Comparison of ENCODE assay signal across 1 cellular context in the genomic region with DNA sequence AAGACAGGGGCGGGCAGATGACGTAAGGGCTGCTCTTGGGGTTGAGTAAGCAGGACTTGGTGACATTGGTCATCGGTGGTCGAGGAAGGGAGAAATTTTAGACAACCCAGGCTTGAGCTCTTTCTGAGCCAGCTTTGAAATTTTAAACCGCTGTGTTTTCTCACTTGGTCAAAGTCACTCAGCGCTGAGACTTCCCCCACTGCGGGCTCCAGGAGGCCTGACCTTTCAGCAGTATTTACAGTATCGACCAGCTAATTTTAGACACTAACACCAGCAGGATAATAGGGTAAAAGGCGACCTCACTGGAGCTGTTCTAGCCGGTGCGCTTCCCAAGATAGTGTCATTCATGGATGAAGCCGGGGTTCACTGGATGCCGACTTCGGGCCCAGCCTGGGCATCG.
TF ChIP-seq lines count a peak whose summit lies in the region.

No MANE protein-coding gene starts in this region.

TF ChIP-seq in HepG2, 621 proteins besides CTCF, POLR2A, EP300 and RAD21 (continued from another document and continues in another):
- TF ChIP-seq, protein P1, sequence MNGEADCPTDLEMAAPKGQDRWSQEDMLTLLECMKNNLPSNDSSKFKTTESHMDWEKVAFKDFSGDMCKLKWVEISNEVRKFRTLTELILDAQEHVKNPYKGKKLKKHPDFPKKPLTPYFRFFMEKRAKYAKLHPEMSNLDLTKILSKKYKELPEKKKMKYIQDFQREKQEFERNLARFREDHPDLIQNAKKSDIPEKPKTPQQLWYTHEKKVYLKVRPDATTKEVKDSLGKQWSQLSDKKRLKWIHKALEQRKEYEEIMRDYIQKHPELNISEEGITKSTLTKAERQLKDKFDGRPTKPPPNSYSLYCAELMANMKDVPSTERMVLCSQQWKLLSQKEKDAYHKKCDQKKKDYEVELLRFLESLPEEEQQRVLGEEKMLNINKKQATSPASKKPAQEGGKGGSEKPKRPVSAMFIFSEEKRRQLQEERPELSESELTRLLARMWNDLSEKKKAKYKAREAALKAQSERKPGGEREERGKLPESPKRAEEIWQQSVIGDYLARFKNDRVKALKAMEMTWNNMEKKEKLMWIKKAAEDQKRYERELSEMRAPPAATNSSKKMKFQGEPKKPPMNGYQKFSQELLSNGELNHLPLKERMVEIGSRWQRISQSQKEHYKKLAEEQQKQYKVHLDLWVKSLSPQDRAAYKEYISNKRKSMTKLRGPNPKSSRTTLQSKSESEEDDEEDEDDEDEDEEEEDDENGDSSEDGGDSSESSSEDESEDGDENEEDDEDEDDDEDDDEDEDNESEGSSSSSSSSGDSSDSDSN (CRISPR knock-in tag; IDR thresholded peaks at IDR 0.05) = 0 out of 2 replicates have a peak, but pooled peaks have one; percentile 28
- TF ChIP-seq ATF1 (CRISPR knock-in tag; IDR thresholded peaks at IDR 0.05) = no peak
- no peak for TF ChIP-seq ZNF350 (CRISPR knock-in tag; IDR thresholded peaks at IDR 0.05; ENCODE audit: borderline replicate concordance, low read depth)
- TF ChIP-seq ATF5 (CRISPR knock-in tag; IDR thresholded peaks at IDR 0.05; ENCODE audit: low read depth) = no peak
- TF ChIP-seq SOX6 (IDR thresholded peaks at IDR 0.05) = no peak
- 0 out of 2 replicates have a peak, but pooled peaks have one; percentile 38 for TF ChIP-seq SOX6 (CRISPR knock-in tag; IDR thresholded peaks at IDR 0.05)
- TF ChIP-seq, protein P2, sequence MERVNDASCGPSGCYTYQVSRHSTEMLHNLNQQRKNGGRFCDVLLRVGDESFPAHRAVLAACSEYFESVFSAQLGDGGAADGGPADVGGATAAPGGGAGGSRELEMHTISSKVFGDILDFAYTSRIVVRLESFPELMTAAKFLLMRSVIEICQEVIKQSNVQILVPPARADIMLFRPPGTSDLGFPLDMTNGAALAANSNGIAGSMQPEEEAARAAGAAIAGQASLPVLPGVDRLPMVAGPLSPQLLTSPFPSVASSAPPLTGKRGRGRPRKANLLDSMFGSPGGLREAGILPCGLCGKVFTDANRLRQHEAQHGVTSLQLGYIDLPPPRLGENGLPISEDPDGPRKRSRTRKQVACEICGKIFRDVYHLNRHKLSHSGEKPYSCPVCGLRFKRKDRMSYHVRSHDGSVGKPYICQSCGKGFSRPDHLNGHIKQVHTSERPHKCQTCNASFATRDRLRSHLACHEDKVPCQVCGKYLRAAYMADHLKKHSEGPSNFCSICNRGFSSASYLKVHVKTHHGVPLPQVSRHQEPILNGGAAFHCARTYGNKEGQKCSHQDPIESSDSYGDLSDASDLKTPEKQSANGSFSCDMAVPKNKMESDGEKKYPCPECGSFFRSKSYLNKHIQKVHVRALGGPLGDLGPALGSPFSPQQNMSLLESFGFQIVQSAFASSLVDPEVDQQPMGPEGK (CRISPR knock-in tag; IDR thresholded peaks at IDR 0.05) = no peak
- no peak for TF ChIP-seq ZMYM4 (CRISPR knock-in tag; IDR thresholded peaks at IDR 0.05)
- TF ChIP-seq TBX2 (CRISPR knock-in tag; IDR thresholded peaks at IDR 0.05; ENCODE audit: borderline replicate concordance) = peak; percentile 29; the same call in 1 of the 2 replicates
- TF ChIP-seq, protein P3, sequence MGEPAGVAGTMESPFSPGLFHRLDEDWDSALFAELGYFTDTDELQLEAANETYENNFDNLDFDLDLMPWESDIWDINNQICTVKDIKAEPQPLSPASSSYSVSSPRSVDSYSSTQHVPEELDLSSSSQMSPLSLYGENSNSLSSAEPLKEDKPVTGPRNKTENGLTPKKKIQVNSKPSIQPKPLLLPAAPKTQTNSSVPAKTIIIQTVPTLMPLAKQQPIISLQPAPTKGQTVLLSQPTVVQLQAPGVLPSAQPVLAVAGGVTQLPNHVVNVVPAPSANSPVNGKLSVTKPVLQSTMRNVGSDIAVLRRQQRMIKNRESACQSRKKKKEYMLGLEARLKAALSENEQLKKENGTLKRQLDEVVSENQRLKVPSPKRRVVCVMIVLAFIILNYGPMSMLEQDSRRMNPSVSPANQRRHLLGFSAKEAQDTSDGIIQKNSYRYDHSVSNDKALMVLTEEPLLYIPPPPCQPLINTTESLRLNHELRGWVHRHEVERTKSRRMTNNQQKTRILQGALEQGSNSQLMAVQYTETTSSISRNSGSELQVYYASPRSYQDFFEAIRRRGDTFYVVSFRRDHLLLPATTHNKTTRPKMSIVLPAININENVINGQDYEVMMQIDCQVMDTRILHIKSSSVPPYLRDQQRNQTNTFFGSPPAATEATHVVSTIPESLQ (CRISPR knock-in tag; conservative IDR thresholded peaks at IDR 0.05) = no peak
- TF ChIP-seq ZNF549 (CRISPR knock-in tag; IDR thresholded peaks at IDR 0.05) = no peak
- TF ChIP-seq ZNF790 (CRISPR knock-in tag; IDR thresholded peaks at IDR 0.05; ENCODE audit: borderline replicate concordance) = no peak
- no peak for TF ChIP-seq FOXA1 (IDR thresholded peaks at IDR 0.05)
- TF ChIP-seq FOXA1 (CRISPR knock-in tag; IDR thresholded peaks at IDR 0.05) = no peak
- no peak for TF ChIP-seq PAX8 (CRISPR knock-in tag; IDR thresholded peaks at IDR 0.05; ENCODE audit: borderline replicate concordance)
- TF ChIP-seq, protein P4, sequence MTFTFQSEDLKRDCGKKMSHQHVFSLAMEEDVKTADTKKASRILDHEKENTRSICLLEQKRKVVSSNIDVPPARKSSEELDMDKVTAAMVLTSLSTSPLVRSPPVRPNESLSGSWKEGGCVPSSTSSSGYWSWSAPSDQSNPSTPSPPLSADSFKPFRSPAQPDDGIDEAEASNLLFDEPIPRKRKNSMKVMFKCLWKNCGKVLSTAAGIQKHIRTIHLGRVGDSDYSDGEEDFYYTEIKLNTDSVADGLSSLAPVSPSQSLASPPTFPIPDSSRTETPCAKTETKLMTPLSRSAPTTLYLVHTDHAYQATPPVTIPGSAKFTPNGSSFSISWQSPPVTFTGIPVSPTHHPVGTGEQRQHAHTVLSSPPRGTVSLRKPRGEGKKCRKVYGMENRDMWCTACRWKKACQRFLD (CRISPR knock-in tag; IDR thresholded peaks at IDR 0.05; ENCODE audit: borderline replicate concordance) = no peak
- no peak for TF ChIP-seq NCOA1 (CRISPR knock-in tag; IDR thresholded peaks at IDR 0.05)
- no peak for TF ChIP-seq NCOA2 (CRISPR knock-in tag; IDR thresholded peaks at IDR 0.05)
- TF ChIP-seq MEF2D (CRISPR knock-in tag; IDR thresholded peaks at IDR 0.05) = peak; percentile 99
- TF ChIP-seq ZNF879 (CRISPR knock-in tag; IDR thresholded peaks at IDR 0.05) = no peak
- peak; percentile 19; the same call in 1 of the 2 replicates for TF ChIP-seq ZNF556 (CRISPR knock-in tag; IDR thresholded peaks at IDR 0.05; ENCODE audit: borderline replicate concordance)
- TF ChIP-seq PPARG (CRISPR knock-in tag; conservative IDR thresholded peaks at IDR 0.05) = peak; percentile 76
- TF ChIP-seq NFE2L1 (CRISPR knock-in tag; IDR thresholded peaks at IDR 0.05; ENCODE audit: borderline replicate concordance) = no peak
- TF ChIP-seq ZNF558 (CRISPR knock-in tag; IDR thresholded peaks at IDR 0.05; ENCODE audit: borderline replicate concordance) = no peak
- TF ChIP-seq ELF4 (CRISPR knock-in tag; IDR thresholded peaks at IDR 0.05; ENCODE audit: borderline replicate concordance) = no peak
- TF ChIP-seq MZF1 (CRISPR knock-in tag; IDR thresholded peaks at IDR 0.05; ENCODE audit: borderline replicate concordance) = no peak
- no peak for TF ChIP-seq AKNA (CRISPR knock-in tag; IDR thresholded peaks at IDR 0.05; ENCODE audit: borderline replicate concordance)
- no peak for TF ChIP-seq HMGXB3 (CRISPR knock-in tag; IDR thresholded peaks at IDR 0.05; ENCODE audit: borderline replicate concordance)
- TF ChIP-seq ZNF772 (CRISPR knock-in tag; IDR thresholded peaks at IDR 0.05) = no peak
- no peak for TF ChIP-seq PLRG1 (conservative IDR thresholded peaks at IDR 0.05)
- peak; percentile 79 for TF ChIP-seq ONECUT2 (CRISPR knock-in tag; IDR thresholded peaks at IDR 0.05)
- TF ChIP-seq ZNF746 (CRISPR knock-in tag; IDR thresholded peaks at IDR 0.05) = no peak
- peak; percentile 34; the same call in 1 of the 2 replicates for TF ChIP-seq FOXA3 (CRISPR knock-in tag; IDR thresholded peaks at IDR 0.05)
- TF ChIP-seq KDM6A (CRISPR knock-in tag; IDR thresholded peaks at IDR 0.05; ENCODE audit: low read depth) = no peak
- no peak for TF ChIP-seq KDM3A (CRISPR knock-in tag; IDR thresholded peaks at IDR 0.05; ENCODE audit: low read depth)
- no peak for TF ChIP-seq FOXP4 (CRISPR knock-in tag; IDR thresholded peaks at IDR 0.05)
- peak; percentile 47; the same call in 1 of the 2 replicates for TF ChIP-seq CREB1 (IDR thresholded peaks at IDR 0.05)
- no peak for TF ChIP-seq CREB1 (CRISPR knock-in tag; IDR thresholded peaks at IDR 0.05)
- TF ChIP-seq, protein P5, sequence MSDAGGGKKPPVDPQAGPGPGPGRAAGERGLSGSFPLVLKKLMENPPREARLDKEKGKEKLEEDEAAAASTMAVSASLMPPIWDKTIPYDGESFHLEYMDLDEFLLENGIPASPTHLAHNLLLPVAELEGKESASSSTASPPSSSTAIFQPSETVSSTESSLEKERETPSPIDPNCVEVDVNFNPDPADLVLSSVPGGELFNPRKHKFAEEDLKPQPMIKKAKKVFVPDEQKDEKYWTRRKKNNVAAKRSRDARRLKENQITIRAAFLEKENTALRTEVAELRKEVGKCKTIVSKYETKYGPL (CRISPR knock-in tag; IDR thresholded peaks at IDR 0.05) = no peak
- TF ChIP-seq SNAPC2 (CRISPR knock-in tag; IDR thresholded peaks at IDR 0.05) = no peak
